Comparison of ENCODE assay signal across 9 cellular contexts in the genomic region with DNA sequence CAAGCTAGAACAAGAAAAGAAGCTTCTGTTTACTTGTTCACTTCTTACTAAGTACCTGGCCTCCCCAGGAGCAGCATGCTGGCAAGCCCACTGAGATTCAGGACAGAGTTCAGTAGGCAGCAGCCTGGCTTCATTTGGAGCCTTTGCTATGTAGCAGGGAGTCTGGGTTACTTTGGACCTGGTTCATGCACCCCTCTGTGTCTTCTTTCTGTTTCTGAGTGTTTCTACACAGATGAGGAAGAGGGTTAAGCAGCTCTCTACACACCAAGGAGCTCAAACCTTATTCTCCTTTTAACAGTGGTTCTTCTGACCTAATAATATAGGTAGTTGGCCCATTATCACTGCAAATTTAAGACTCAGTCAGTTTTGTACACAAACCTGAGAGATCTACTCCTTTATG.
DNase-seq lines count a peak whose midpoint lies in the region; ATAC-seq, FAIRE-seq and TF ChIP-seq lines count a peak whose summit lies in the region.
"Had no signal": no experiment of that assay in that cellular context is flagged by ENCODE, and none has a peak within 500 bp of the region (broad histone marks: within the 10 kb centered on the region; RNA-seq: fewer than 3 reads in every experiment).

No MANE protein-coding gene starts in this region.

- FAIRE-seq in GM12892 (lab: Jason Lieb, UNC), result peak; percentile 17

- H3K27ac ChIP-seq in psoas muscle, result peak overlapping the region; percentile 98

- peak overlapping the region; percentile 87 for H3K27ac Mint-ChIP-seq in activated naive CD8-positive, alpha-beta T cell treated with anti-CD3 and anti-CD28 coated beads for 36 hours

- H3K9me3 Mint-ChIP-seq in activated naive CD8-positive, alpha-beta T cell treated with anti-CD3 and anti-CD28 coated beads for 36 hours, result no peaks in the 10 kb centered on the region

- no peaks in the 10 kb centered on the region for H3K27me3 Mint-ChIP-seq in activated naive CD8-positive, alpha-beta T cell treated with anti-CD3 and anti-CD28 coated beads for 36 hours

- no peaks in the 10 kb centered on the region for H3K9me3 ChIP-seq in psoas muscle

- H3K4me3 ChIP-seq in HFF-Myc (replicated peaks; ENCODE audit: low read depth, low read length) (peak overlapping the region; percentile 1; the same call in 1 of the 2 replicates), psoas muscle (peak overlapping the region; percentile 83)

- intact Hi-C loops in psoas muscle (cut with DNase I), result no loop called here

- DNase-seq in GM12892 (ENCODE audit: insufficient read length) (no peak), HFF-Myc (ENCODE audit: extremely low read depth, low read depth) (no peak), psoas muscle (no peak), activated gamma-delta T cell (lab: John Stamatoyannopoulos, UW) (no peak), NCI-H1105 (lab: John Stamatoyannopoulos, UW) (no peak)
- no peak for DNase-seq in activated naive CD8-positive, alpha-beta T cell treated with anti-CD3 and anti-CD28 coated beads for 36 hours
- DNase-seq in stimulated activated CD4-positive, alpha-beta T cell treated with anti-CD3 and anti-CD28 coated beads, Interleukin-12 subunit alpha, Interleukin-12 subunit beta, amount 100 ng/mL, for 4 hours, result no peak
- DNase-seq: NCI-H446 had no signal

- H3K27me3 ChIP-seq in psoas muscle (ENCODE audit: insufficient read depth in 3 of 3, low read length in 2 of 3), result no peaks in the 10 kb centered on the region

- H3K36me3 Mint-ChIP-seq in activated naive CD8-positive, alpha-beta T cell treated with anti-CD3 and anti-CD28 coated beads for 36 hours, result peaks cover 86% of the 10 kb centered on the region

- H3K4me3 Mint-ChIP-seq in activated naive CD8-positive, alpha-beta T cell treated with anti-CD3 and anti-CD28 coated beads for 36 hours, result no peak overlapping the region

- peaks cover 54% of the 10 kb centered on the region for H3K4me1 Mint-ChIP-seq in activated naive CD8-positive, alpha-beta T cell treated with anti-CD3 and anti-CD28 coated beads for 36 hours

- no peak for ATAC-seq in psoas muscle
- ATAC-seq in HG02938 (IDR thresholded peaks at IDR 0.05; ENCODE audit: unreplicated experiment), result no peak

- TF ChIP-seq CTCF in HFF-Myc (IDR thresholded peaks at IDR 0.05; ENCODE audit: low read depth, low read length, missing control alignments), result no peak
- TF ChIP-seq CTCF in psoas muscle (IDR thresholded peaks at IDR 0.05), result no peak

- no peak for TF ChIP-seq POLR2A in GM12892 (IDR thresholded peaks at IDR 0.05; ENCODE audit: low read depth, low read length)

- H3K4me1 ChIP-seq in psoas muscle, result peaks cover 62% of the 10 kb centered on the region

- peaks cover 11 to 81% of the 10 kb centered on the region in 2 donors for H3K36me3 ChIP-seq in psoas muscle (ENCODE audit: insufficient read depth in 1 of 2, low read depth in 1 of 2)
